ENCODE assay signal across 8 cellular contexts in genomic region chr6:134323294-134323693, GRCh38.
"Had no signal": no experiment of that assay in that cellular context is flagged by ENCODE, and none has a peak within 500 bp of the region (broad histone marks: within the 10 kb centered on the region; RNA-seq: fewer than 3 reads in every experiment).

No MANE protein-coding gene starts in this region.

- FAIRE-seq: H54, HTR-8/SVneo had no signal

- H3K4me3 ChIP-seq: GM23248 had no signal

- DNase-seq: GM23248, GOT3, H9, HCEC 1CT, KBM-7 had no signal

- H3K4me2 ChIP-seq: KMS-11 had no signal

- H3K9ac ChIP-seq: GM23248, KMS-11 had no signal

- H2AFZ ChIP-seq: GM23248 had no signal

- H3K27ac ChIP-seq: GM23248, KMS-11 had no signal
